8 cellular contexts compared by ENCODE assay signal in genomic region chr14:20602583-20602982, GRCh38. TPM values are rescaled to one million over a fixed set of nuclear protein-coding genes. Genes with fewer than 3 reads are reported as not detected.
"Had no signal": no experiment of that assay in that cellular context is flagged by ENCODE, and none has a peak within 500 bp of the region (broad histone marks: within the 10 kb centered on the region; RNA-seq: fewer than 3 reads in every experiment).

No MANE protein-coding gene starts in this region.

- H3K4me3 ChIP-seq: GM23338 had no signal

- H3K36me3 Mint-ChIP-seq: IgD-negative memory B cell had no signal

- H3K4me2 ChIP-seq: GM23338 had no signal

- H3K27me3 Mint-ChIP-seq: IgD-negative memory B cell had no signal

- ATAC-seq: GM23338 had no signal

- H3K27ac Mint-ChIP-seq: GM23338, IgD-negative memory B cell had no signal

- H2AFZ ChIP-seq: GM23338 had no signal

- FAIRE-seq: H1, H54, HTR-8/SVneo had no signal

- H3K9me3 Mint-ChIP-seq: GM23338, H9, IgD-negative memory B cell had no signal

- DNase-seq: H9, HCEC 1CT had no signal

- H3K4me3 Mint-ChIP-seq: GM23338, H9 had no signal

RNA-seq across cellular contexts. Expression of gene RNASE12, which starts 11.4 kb away (rescaled TPM):
- total RNA-seq: GM23338, H1, H9, HT-29 had no signal
- polyA plus RNA-seq: GM23338, H1, IgD-negative memory B cell had no signal

RNA-seq across cellular contexts. Expression of gene RNASE11, which starts 14.8 kb away (rescaled TPM):
- total RNA-seq: GM23338, H1, H9, HT-29 had no signal
- polyA plus RNA-seq: GM23338, H1, IgD-negative memory B cell had no signal

RNA-seq across cellular contexts. Expression of gene OR6S1, which starts 38.9 kb away (rescaled TPM):
- total RNA-seq: GM23338, H1, H9, HT-29 had no signal
- polyA plus RNA-seq: GM23338, H1, IgD-negative memory B cell had no signal

RNA-seq across cellular contexts. Expression of gene RNASE9, which starts 41.7 kb away (rescaled TPM):
- total RNA-seq: H1, H9, HT-29 had no signal
- polyA plus RNA-seq: GM23338, IgD-negative memory B cell had no signal
